9 cellular contexts compared by ENCODE assay signal in the genomic region with DNA sequence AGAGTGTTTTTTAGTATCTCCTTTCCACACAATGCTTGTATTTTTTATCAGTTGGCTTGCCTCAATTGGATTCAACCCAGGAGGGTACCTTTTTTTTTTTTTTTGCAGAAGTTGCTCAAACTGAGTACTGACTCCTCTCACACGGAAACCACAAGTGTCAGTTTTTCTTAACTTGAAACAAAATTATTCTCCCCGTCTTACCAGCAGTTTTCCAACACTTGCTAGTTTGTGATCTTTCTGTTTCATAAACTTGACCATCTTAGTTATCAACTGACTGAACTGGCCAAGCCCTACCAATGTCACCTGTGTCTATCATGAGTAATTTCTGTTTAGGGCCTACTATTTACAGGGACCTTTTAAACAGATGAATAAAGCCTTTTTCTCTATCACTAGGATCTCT.
A peak's percentile ranks its signal among the peaks of the same experiment; 100 is the strongest.
DNase-seq lines count a peak whose midpoint lies in the region; ATAC-seq lines count a peak whose summit lies in the region.
"Had no signal": no experiment of that assay in that cellular context is flagged by ENCODE, and none has a peak within 500 bp of the region (broad histone marks: within the 10 kb centered on the region; RNA-seq: fewer than 3 reads in every experiment).

No MANE protein-coding gene starts in this region.

- DNase-seq in activated naive CD8-positive, alpha-beta T cell treated with anti-CD3 and anti-CD28 coated beads, Interleukin-2, amount 50 U/mL, for 24 hours: no peak
- DNase-seq in putamen (ENCODE audit: low spot score) (no peak), NCI-H748 treated with DMSO at 0.1 percent for 48 hours (lab: John Stamatoyannopoulos, UW) (no peak)
- DNase-seq in activated CD4-positive, alpha-beta T cell treated with anti-CD3 and anti-CD28 coated beads for 1 hour: no peak
- DNase-seq: foreskin keratinocyte had no signal

- no peaks in the 10 kb centered on the region for H3K36me3 Mint-ChIP-seq in activated naive CD8-positive, alpha-beta T cell treated with anti-CD3 and anti-CD28 coated beads, Interleukin-2, amount 50 U/mL, for 24 hours (ENCODE audit: low read depth)

- no peak overlapping the region for H3K27ac Mint-ChIP-seq in activated naive CD8-positive, alpha-beta T cell treated with anti-CD3 and anti-CD28 coated beads, Interleukin-2, amount 50 U/mL, for 24 hours

- ATAC-seq in GM18502 (IDR thresholded peaks at IDR 0.05; ENCODE audit: poor library complexity, unreplicated experiment) (peak; percentile 56), GM21423 (IDR thresholded peaks at IDR 0.05; ENCODE audit: unreplicated experiment) (peak; percentile 71), HG03442 (IDR thresholded peaks at IDR 0.05; ENCODE audit: unreplicated experiment) (peak; percentile 72), HG03159 (IDR thresholded peaks at IDR 0.05; ENCODE audit: unreplicated experiment) (no peak)
- peak; percentile 75 for ATAC-seq in activated naive CD8-positive, alpha-beta T cell treated with anti-CD3 and anti-CD28 coated beads, Interleukin-2, amount 50 U/mL, for 24 hours
- ATAC-seq: foreskin keratinocyte had no signal

- peaks cover 23% of the 10 kb centered on the region for H3K4me1 Mint-ChIP-seq in activated naive CD8-positive, alpha-beta T cell treated with anti-CD3 and anti-CD28 coated beads, Interleukin-2, amount 50 U/mL, for 24 hours

- no peak overlapping the region for H3K4me3 Mint-ChIP-seq in activated naive CD8-positive, alpha-beta T cell treated with anti-CD3 and anti-CD28 coated beads, Interleukin-2, amount 50 U/mL, for 24 hours

- no peaks in the 10 kb centered on the region for H3K9me3 Mint-ChIP-seq in activated naive CD8-positive, alpha-beta T cell treated with anti-CD3 and anti-CD28 coated beads, Interleukin-2, amount 50 U/mL, for 24 hours

- H3K27me3 Mint-ChIP-seq in activated naive CD8-positive, alpha-beta T cell treated with anti-CD3 and anti-CD28 coated beads, Interleukin-2, amount 50 U/mL, for 24 hours: peaks cover 9% of the 10 kb centered on the region
